ENCODE assay signal across 12 cellular contexts in genomic region chr11:47466201-47466600, GRCh38. TPM values are rescaled to one million over a fixed set of nuclear protein-coding genes. Genes with fewer than 3 reads are reported as not detected.
DNase-seq lines count a peak whose midpoint lies in the region; ATAC-seq and TF ChIP-seq lines count a peak whose summit lies in the region.
"Had no signal": no experiment of that assay in that cellular context is flagged by ENCODE, and none has a peak within 500 bp of the region (broad histone marks: within the 10 kb centered on the region; RNA-seq: fewer than 3 reads in every experiment).

No MANE protein-coding gene starts in this region.

- H3K4me2 ChIP-seq in Karpas-422 (ENCODE audit: low read depth, low read length, poor library complexity, severe bottlenecking), result peak overlapping the region; percentile 53

- no peaks in the 10 kb centered on the region for H3K36me3 Mint-ChIP-seq in glutamatergic neuron (ENCODE audit: unreplicated experiment)

- intact Hi-C loops in stomach (cut with DNase I; ENCODE audit: low total_unique reads) (no loop called here), sciatic nerve (cut with DNase I) (no loop called here)

- peaks cover 70% of the 10 kb centered on the region for H3K79me2 ChIP-seq in Karpas-422 (ENCODE audit: low read length)

- TF ChIP-seq CTCF in glutamatergic neuron (IDR thresholded peaks at IDR 0.05; ENCODE audit: partially characterized antibody, unreplicated experiment) (no peak), stomach (IDR thresholded peaks at IDR 0.05) (no peak)

- H3K9ac ChIP-seq in Karpas-422 (ENCODE audit: low read length), result no peak overlapping the region

- no peaks in the 10 kb centered on the region; the same call in none of the 2 replicates for H4K20me1 ChIP-seq in Karpas-422 (ENCODE audit: insufficient read depth, low read depth, low read length)

- H3K27ac Mint-ChIP-seq in glutamatergic neuron (ENCODE audit: unreplicated experiment), result peak overlapping the region; percentile 75

- no peak for TF ChIP-seq POLR2A in stomach (IDR thresholded peaks at IDR 0.05)

- no peak for TF ChIP-seq EP300 in stomach (IDR thresholded peaks at IDR 0.05)

- H3K27me3 Mint-ChIP-seq in glutamatergic neuron (ENCODE audit: unreplicated experiment), result peaks cover 13% of the 10 kb centered on the region
- H3K27me3 Mint-ChIP-seq: activated CD4-positive, alpha-beta memory T cell treated with anti-CD3 and anti-CD28 coated beads for 36 hours had no signal

- DNase-seq in Karpas-422 (no peak), glutamatergic neuron (no peak), stomach (no peak), retina (no peak), sciatic nerve (ENCODE audit: low spot score) (no peak)
- DNase-seq in activated effector memory CD4-positive, alpha-beta T cell treated with anti-CD3 and anti-CD28 coated beads, Interleukin-2, amount 50 U/mL, for 16 hours, result no peak
- DNase-seq: activated CD4-positive, alpha-beta memory T cell treated with anti-CD3 and anti-CD28 coated beads for 36 hours; DND-41; T-helper 1 cell had no signal

- peak overlapping the region; percentile 78; the same call in 1 of the 2 replicates for H3K27ac ChIP-seq in Karpas-422 (ENCODE audit: low read length)
- H3K27ac ChIP-seq in angular gyrus (ENCODE audit: low read depth, low read length), result peak overlapping the region; percentile 78
- H3K27ac ChIP-seq in stomach, result peak overlapping the region in 4 of 5 donors; percentile 56 to 82 (median 78)

- H3K36me3 ChIP-seq in Karpas-422 (ENCODE audit: insufficient read depth, low read length) (peaks cover 28% of the 10 kb centered on the region; the same call in 1 of the 2 replicates), stomach (peaks cover 23 to 63% (median 58%) of the 10 kb centered on the region in 4 donors)

- no peaks in the 10 kb centered on the region for H3K9me3 ChIP-seq in Karpas-422 (ENCODE audit: low read length)
- no peaks in the 10 kb centered on the region for H3K9me3 ChIP-seq in stomach

- 19 to 38% (median 31%) methylated on average over 5 of the region's 5 CpGs for WGBS in stomach, 5 donors

- ATAC-seq in GM18517 (IDR thresholded peaks at IDR 0.05; ENCODE audit: unreplicated experiment) (no peak), sciatic nerve (no peak)

- H3K9me2 ChIP-seq in Karpas-422 (replicated peaks; ENCODE audit: insufficient read depth, low read length), result no peaks in the 10 kb centered on the region

- peaks cover 6% of the 10 kb centered on the region for H3K9me3 Mint-ChIP-seq in glutamatergic neuron (ENCODE audit: unreplicated experiment)
- H3K9me3 Mint-ChIP-seq: activated CD4-positive, alpha-beta memory T cell treated with anti-CD3 and anti-CD28 coated beads for 36 hours had no signal

- H3K4me3 Mint-ChIP-seq in glutamatergic neuron (ENCODE audit: unreplicated experiment), result peak overlapping the region; percentile 39
- H3K4me3 Mint-ChIP-seq: activated CD4-positive, alpha-beta memory T cell treated with anti-CD3 and anti-CD28 coated beads for 36 hours had no signal

- H3K4me1 ChIP-seq in Karpas-422 (ENCODE audit: low read length) (peaks cover 57% of the 10 kb centered on the region), stomach (peaks cover 27 to 56% (median 42%) of the 10 kb centered on the region in 4 donors)

- H3K4me3 ChIP-seq in Karpas-422 (ENCODE audit: low read length) (no peak overlapping the region), stomach (no peak overlapping the region)
- H3K4me3 ChIP-seq: lung had no signal

- no peaks in the 10 kb centered on the region for H3K27me3 ChIP-seq in Karpas-422 (ENCODE audit: low read length)
- no peaks in the 10 kb centered on the region for H3K27me3 ChIP-seq in stomach

- H2AFZ ChIP-seq in Karpas-422 (ENCODE audit: low read length), result no peak overlapping the region

- peaks cover 50% of the 10 kb centered on the region for H3K4me1 Mint-ChIP-seq in glutamatergic neuron (ENCODE audit: low read depth, unreplicated experiment)

RNA-seq across cellular contexts. Expression of gene RAPSN, which starts 17.3 kb away (rescaled TPM):
- 0.52 and 4.5 TPM in 2 replicates for total RNA-seq in Karpas-422 (2014; rRNA removed; shearing (Covaris generic); ENCODE audit: low replicate concordance)
- total RNA-seq in glutamatergic neuron (ENCODE audit: unreplicated experiment) (0.54 TPM), stomach (1 to 10 TPM in 2 of 5 donors, not detected in 3; 1.1 to 1.2 TPM), sciatic nerve (4.9 TPM)
- polyA plus RNA-seq in stomach, result under 1 TPM in 1 of 3 donors, not detected in 2; 0.20 TPM

RNA-seq across cellular contexts. Expression of gene PSMC3, which starts 40.0 kb away (rescaled TPM):
- total RNA-seq in Karpas-422 (2014; rRNA removed; shearing (Covaris generic); ENCODE audit: low replicate concordance), result 40.6 and 119 TPM in 2 replicates
- 112 TPM for total RNA-seq in glutamatergic neuron (ENCODE audit: unreplicated experiment)
- total RNA-seq in stomach, result 100 to 1,000 TPM in 2 of 5 donors, 10 to 100 TPM in 2, 1 to 10 TPM in 1; 8.1 to 147 (median 65.9) TPM
- 100 to 1,000 TPM; 143 to 175 (median 145) TPM for polyA plus RNA-seq in stomach
- total RNA-seq in sciatic nerve, result 97.5 TPM

RNA-seq across cellular contexts. Expression of gene SLC39A13, which starts 57.8 kb away (rescaled TPM):
- total RNA-seq in Karpas-422 (2014; rRNA removed; shearing (Covaris generic); ENCODE audit: low replicate concordance), result 24.9 and 32.8 TPM in 2 replicates
- total RNA-seq in glutamatergic neuron (ENCODE audit: unreplicated experiment) (60.0 TPM), stomach (100 to 1,000 TPM in 1 of 5 donors, 10 to 100 TPM in 3, 1 to 10 TPM in 1; 7.0 to 158 (median 24.8) TPM), sciatic nerve (55.5 TPM)
- polyA plus RNA-seq in stomach, result 10 to 100 TPM; 21.7 to 33.6 (median 27.1) TPM
